In genomic region chr5:6727231-6727630, GRCh38 we compare ENCODE assay signal across 17 cellular contexts. TPM values are rescaled to one million over a fixed set of nuclear protein-coding genes. Genes with fewer than 3 reads are reported as not detected.
A peak's percentile ranks its signal among the peaks of the same experiment; 100 is the strongest.
DNase-seq lines count a peak whose midpoint lies in the region; ATAC-seq and TF ChIP-seq lines count a peak whose summit lies in the region.
"Had no signal": no experiment of that assay in that cellular context is flagged by ENCODE, and none has a peak within 500 bp of the region (broad histone marks: within the 10 kb centered on the region; RNA-seq: fewer than 3 reads in every experiment).

No MANE protein-coding gene starts in this region.

- POLR2A ChIA-PET in IMR-90 (lab: Charles Lee; ENCODE audit: unreplicated experiment) (no interaction called here), activated B cell treated with CpG ODN at 0.5 μM for 24 hours (lab: Charles Lee) (interaction anchor here (1.7 to 2.2 kb wide), 4 partner anchors 9 to 94 kb away, joined by 6 to 13 read pairs (median 10); partner anchors contain the start of genes NSUN2, SRD5A1 and TENT4A)

- no peak overlapping the region for H4K5ac ChIP-seq in IMR-90 (ENCODE audit: low read depth, low read length)

- 100% methylated on average over 6 of the region's 8 CpGs; no CpG with 5 or more reads in 1 of the 2 experiments for WGBS in IMR-90 (ENCODE audit: extremely low coverage in 2 of 2, insufficient read length in 1 of 2), 2 experiments

- peaks cover 31% of the 10 kb centered on the region for H3K36me3 Mint-ChIP-seq in T-helper 2 cell treated with Interferon-gamma antibody and Interleukin-4, amounts not matched to agents 5 μg/mL and 100 μg/mL, for 36 hours (ENCODE audit: low read depth)
- peaks cover 43% of the 10 kb centered on the region for H3K36me3 Mint-ChIP-seq in activated B cell treated with CpG ODN at 0.5 μM for 24 hours (ENCODE audit: low read depth)
- H3K36me3 Mint-ChIP-seq in neural crest cell (ENCODE audit: low read depth): no peaks in the 10 kb centered on the region
- H3K36me3 Mint-ChIP-seq: mesothelial cell of epicardium had no signal

- no peak overlapping the region for H3K56ac ChIP-seq in IMR-90 (ENCODE audit: extremely low read depth, insufficient read depth, low read length)

- H3K79me1 ChIP-seq in IMR-90 (ENCODE audit: low read depth in 1 of 2, low read length in 2 of 2): peaks cover 10 to 70% of the 10 kb centered on the region in 2 experiments; a peak in 3 of 4 replicates

- dilution Hi-C loops in IMR-90 (cut with HindIII; ENCODE audit: low sequenced_read_pairs, unreplicated experiment): no loop called here

- no peaks in the 10 kb centered on the region for H3K9me3 ChIP-seq in IMR-90 (ENCODE audit: control insufficient read depth, insufficient read depth, low read length)
- H3K9me3 ChIP-seq: esophagus squamous epithelium, spleen, tibial nerve had no signal

- no peak overlapping the region for H3K9ac ChIP-seq in IMR-90 (ENCODE audit: low read depth, low read length)

- no peak overlapping the region; the same call in 1 of the 2 replicates for H3K4me2 ChIP-seq in IMR-90 (ENCODE audit: low read depth, low read length)

- in situ Hi-C loops in IMR-90 (cut with MboI; ENCODE audit: low sequenced_read_pairs) (loop anchor here (25.0 kb wide), 1 partner anchor 1240 kb away; no protein-coding TSS in a partner anchor), brain microvascular endothelial cell (cut with HindIII; ENCODE audit: low pct_ligation_motif_present, low sequenced_read_pairs) (loop anchor here (25.0 kb wide), 1 partner anchor 90 kb away; the partner anchor contains the start of genes NSUN2 and SRD5A1)

- peaks cover 59% of the 10 kb centered on the region for H3K4me1 Mint-ChIP-seq in T-helper 2 cell treated with Interferon-gamma antibody and Interleukin-4, amounts not matched to agents 5 μg/mL and 100 μg/mL, for 36 hours (ENCODE audit: low read depth)
- peaks cover 85% of the 10 kb centered on the region for H3K4me1 Mint-ChIP-seq in activated B cell treated with CpG ODN at 0.5 μM for 24 hours
- peaks cover 64% of the 10 kb centered on the region for H3K4me1 Mint-ChIP-seq in neural crest cell

- peak overlapping the region; percentile 38; the same call in 1 of the 2 replicates for H2AK5ac ChIP-seq in IMR-90 (ENCODE audit: low read depth, low read length)

- no peak overlapping the region for H3K4me3 ChIP-seq in IMR-90 (ENCODE audit: insufficient read depth, low read depth, low read length)
- no peak overlapping the region for H3K4me3 ChIP-seq in brain microvascular endothelial cell (ENCODE audit: low read depth, low read length)
- H3K4me3 ChIP-seq: esophagus squamous epithelium, spleen, tibial nerve had no signal

- H3K23ac ChIP-seq in IMR-90 (ENCODE audit: low read depth, low read length): peak overlapping the region; percentile 48; the same call in 1 of the 2 replicates

- peaks cover 53% of the 10 kb centered on the region for H3K4me1 ChIP-seq in IMR-90 (ENCODE audit: control insufficient read depth, insufficient read depth, low read length)

- no peaks in the 10 kb centered on the region for H3K27me3 Mint-ChIP-seq in T-helper 2 cell treated with Interferon-gamma antibody and Interleukin-4, amounts not matched to agents 5 μg/mL and 100 μg/mL, for 36 hours (ENCODE audit: low read depth)
- H3K27me3 Mint-ChIP-seq in activated B cell treated with CpG ODN at 0.5 μM for 24 hours (no peaks in the 10 kb centered on the region), neural crest cell (ENCODE audit: low read depth) (no peaks in the 10 kb centered on the region)
- H3K27me3 Mint-ChIP-seq: activated CD4-positive, alpha-beta memory T cell treated with anti-CD3 and anti-CD28 coated beads, Interleukin-2, amount 10 ng/mL, durations not matched to agents 7 days and 5 days had no signal

- intact Hi-C loops in IMR-90 (cut with micrococcal nuclease): no loop called here
- intact Hi-C loops in activated B cell treated with CpG ODN at 0.5 μM for 24 hours (cut with micrococcal nuclease): loop anchor here (10.0 kb wide), 1 partner anchor 242 kb away; no protein-coding TSS in a partner anchor

- H3K27ac Mint-ChIP-seq in T-helper 2 cell treated with Interferon-gamma antibody and Interleukin-4, amounts not matched to agents 5 μg/mL and 100 μg/mL, for 36 hours: peak overlapping the region; percentile 63
- peak overlapping the region; percentile 90 for H3K27ac Mint-ChIP-seq in activated B cell treated with CpG ODN at 0.5 μM for 24 hours
- H3K27ac Mint-ChIP-seq in neural crest cell (ENCODE audit: unreplicated experiment): peak overlapping the region; percentile 76
- H3K27ac Mint-ChIP-seq: activated CD4-positive, alpha-beta memory T cell treated with anti-CD3 and anti-CD28 coated beads, Interleukin-2, amount 10 ng/mL, durations not matched to agents 7 days and 5 days had no signal

- H2BK120ac ChIP-seq in IMR-90 (ENCODE audit: low read depth, low read length): no peak overlapping the region; the same call in 1 of the 2 replicates

- CTCF ChIA-PET in IMR-90 (lab: Yijun Ruan, JAX): no interaction called here
- CTCF ChIA-PET in activated B cell treated with CpG ODN at 0.5 μM for 24 hours (lab: Charles Lee): no interaction called here

- H3K9me3 Mint-ChIP-seq in T-helper 2 cell treated with Interferon-gamma antibody and Interleukin-4, amounts not matched to agents 5 μg/mL and 100 μg/mL, for 36 hours: no peaks in the 10 kb centered on the region
- H3K9me3 Mint-ChIP-seq in activated B cell treated with CpG ODN at 0.5 μM for 24 hours (no peaks in the 10 kb centered on the region), neural crest cell (no peaks in the 10 kb centered on the region)
- H3K9me3 Mint-ChIP-seq: activated CD4-positive, alpha-beta memory T cell treated with anti-CD3 and anti-CD28 coated beads, Interleukin-2, amount 10 ng/mL, durations not matched to agents 7 days and 5 days; mesothelial cell of epicardium had no signal

- TF ChIP-seq CTCF in IMR-90 (conservative IDR thresholded peaks at IDR 0.05; ENCODE audit: low read depth, low read length) (no peak), activated B cell treated with CpG ODN at 0.5 μM for 24 hours (IDR thresholded peaks at IDR 0.05) (no peak), neural crest cell (conservative IDR thresholded peaks at IDR 0.05) (no peak), brain microvascular endothelial cell (IDR thresholded peaks at IDR 0.05; ENCODE audit: low read depth, low read length, missing control alignments) (no peak)

- H3K27ac ChIP-seq in IMR-90 (ENCODE audit: insufficient read depth, low read length) (no peak overlapping the region), brain microvascular endothelial cell (no peak overlapping the region)
- H3K27ac ChIP-seq: esophagus squamous epithelium, SK-N-MC, spleen, tibial nerve had no signal

- no peak overlapping the region for H2BK5ac ChIP-seq in IMR-90 (ENCODE audit: low read depth, low read length, poor library complexity, severe bottlenecking)

- peaks cover 54% of the 10 kb centered on the region for H3K9me1 ChIP-seq in IMR-90 (ENCODE audit: insufficient read depth, low read length)

- no peak overlapping the region for H3K14ac ChIP-seq in IMR-90 (replicated peaks; ENCODE audit: low read depth, low read length)

- no peak for TF ChIP-seq POLR2A in IMR-90 (IDR thresholded peaks at IDR 0.05; ENCODE audit: low read depth, low read length)

- no peaks in the 10 kb centered on the region for H3K27me3 ChIP-seq in IMR-90 (ENCODE audit: control insufficient read depth, insufficient read depth, low read length)
- H3K27me3 ChIP-seq in brain microvascular endothelial cell (replicated peaks): no peaks in the 10 kb centered on the region
- H3K27me3 ChIP-seq: esophagus squamous epithelium, spleen, tibial nerve had no signal

- H3K18ac ChIP-seq in IMR-90 (ENCODE audit: low read depth, low read length): no peak overlapping the region

- BruUV-seq in IMR-90 (replicated peaks; lab: Mats Ljungman, UMichigan): no TSS peak

- H2BK15ac ChIP-seq in IMR-90 (ENCODE audit: low read depth, low read length): no peak overlapping the region

- no peak overlapping the region for H2AFZ ChIP-seq in IMR-90 (replicated peaks; ENCODE audit: low read length, poor library complexity)

- H2BK20ac ChIP-seq in IMR-90 (ENCODE audit: low read depth, low read length): no peak overlapping the region

- H4K8ac ChIP-seq in IMR-90 (ENCODE audit: low read depth in 2 of 2, low read length in 2 of 2): no peak overlapping the region; a peak in 1 of 4 replicates

- no peak overlapping the region for H3K4me3 Mint-ChIP-seq in T-helper 2 cell treated with Interferon-gamma antibody and Interleukin-4, amounts not matched to agents 5 μg/mL and 100 μg/mL, for 36 hours
- H3K4me3 Mint-ChIP-seq in activated B cell treated with CpG ODN at 0.5 μM for 24 hours: no peak overlapping the region
- H3K4me3 Mint-ChIP-seq in neural crest cell: no peak overlapping the region
- H3K4me3 Mint-ChIP-seq: activated CD4-positive, alpha-beta memory T cell treated with anti-CD3 and anti-CD28 coated beads, Interleukin-2, amount 10 ng/mL, durations not matched to agents 7 days and 5 days; mesothelial cell of epicardium had no signal

- H4K20me1 ChIP-seq in IMR-90 (ENCODE audit: insufficient read depth, low read length): peaks cover 71% of the 10 kb centered on the region

- H4K91ac ChIP-seq in IMR-90 (ENCODE audit: insufficient read depth, low read depth, low read length): no peak overlapping the region

- DNase-seq in T-helper 2 cell treated with Interferon-gamma antibody and Interleukin-4, amounts not matched to agents 5 μg/mL and 100 μg/mL, for 36 hours (ENCODE audit: low spot score): no peak
- DNase-seq in T-helper 2 cell (no peak), IMR-90 (no peak), activated B cell treated with CpG ODN at 0.5 μM for 24 hours (no peak), neural crest cell (ENCODE audit: low read depth, low spot score) (no peak), occipital lobe (lab: John Stamatoyannopoulos, UW) (no peak), brain microvascular endothelial cell (no peak)
- DNase-seq: activated CD4-positive, alpha-beta memory T cell treated with anti-CD3 and anti-CD28 coated beads, Interleukin-2, amount 10 ng/mL, durations not matched to agents 7 days and 5 days; C1 segment of cervical spinal cord; effector CD4-positive, alpha-beta T cell; esophagus squamous epithelium; GOT3; spleen had no signal

- no peak overlapping the region for H3K4ac ChIP-seq in IMR-90 (ENCODE audit: low read depth, low read length)

- ATAC-seq in IMR-90 (ENCODE audit: low read depth) (no peak), activated B cell treated with CpG ODN at 0.5 μM for 24 hours (ENCODE audit: low read depth) (no peak), GM18868 (IDR thresholded peaks at IDR 0.05; ENCODE audit: unreplicated experiment) (no peak)

- H2AK9ac ChIP-seq in IMR-90 (replicated peaks; ENCODE audit: low read depth, low read length, poor library complexity): no peak overlapping the region

- no peak for TF ChIP-seq RAD21 in IMR-90 (IDR thresholded peaks at IDR 0.05; ENCODE audit: low read length)

- H3K36me3 ChIP-seq in IMR-90 (ENCODE audit: control insufficient read depth, insufficient read depth, low read length): peaks cover 5% of the 10 kb centered on the region
- peaks cover 5% of the 10 kb centered on the region for H3K36me3 ChIP-seq in brain microvascular endothelial cell (replicated peaks)

RNA-seq across cellular contexts. Expression of gene TENT4A, which starts 14.0 kb away (rescaled TPM):
- total RNA-seq in IMR-90 (2012; rRNA removed): 5.9 and 8.6 TPM in 2 replicates
- polyA plus RNA-seq in IMR-90 (2012; rRNA removed): 17.2 and 19.8 TPM in 2 replicates
- 5.2 and 10.0 TPM in 2 replicates for polyA plus RNA-seq in IMR-90 (2012; cell fraction: cytosol; rRNA removed)
- polyA plus RNA-seq in IMR-90 (2012; cell fraction: nucleus; rRNA removed; ENCODE audit: low replicate concordance): 74.3 and 80.4 TPM in 2 replicates
- total RNA-seq in activated B cell treated with CpG ODN at 0.5 μM for 24 hours: 42.4 and 51.2 TPM in 2 replicates
- total RNA-seq in neural crest cell: 39.3 and 41.2 TPM in 2 replicates
- 20.7 TPM for total RNA-seq in occipital lobe
